18 cellular contexts compared by ENCODE assay signal in genomic region chr15:52066842-52067544, GRCh38. TPM values are rescaled to one million over a fixed set of nuclear protein-coding genes. Genes with fewer than 3 reads are reported as not detected.
DNase-seq lines count a peak whose midpoint lies in the region; ATAC-seq and TF ChIP-seq lines count a peak whose summit lies in the region.
"Had no signal": no experiment of that assay in that cellular context is flagged by ENCODE, and none has a peak within 500 bp of the region (broad histone marks: within the 10 kb centered on the region; RNA-seq: fewer than 3 reads in every experiment).

No MANE protein-coding gene starts in this region.

- no peaks in the 10 kb centered on the region for H3K9me3 Mint-ChIP-seq in activated T-cell treated with anti-CD3 and anti-CD28 coated beads, Interleukin-2, amount 50 U/mL, for 24 hours
- H3K9me3 Mint-ChIP-seq in activated naive CD8-positive, alpha-beta T cell treated with anti-CD3 and anti-CD28 coated beads, Interleukin-2, amount 50 U/mL, for 24 hours, result no peaks in the 10 kb centered on the region
- no peaks in the 10 kb centered on the region for H3K9me3 Mint-ChIP-seq in stimulated activated effector memory CD8-positive, alpha-beta T cell treated with anti-CD3 and anti-CD28 coated beads, Interleukin-12 subunit alpha, Interleukin-12 subunit beta, amount 100 ng/mL, for 72 hours
- no peaks in the 10 kb centered on the region for H3K9me3 Mint-ChIP-seq in natural killer cell
- H3K9me3 Mint-ChIP-seq: HFFc6 had no signal

- peaks cover 43% of the 10 kb centered on the region for H3K36me3 Mint-ChIP-seq in activated T-cell treated with anti-CD3 and anti-CD28 coated beads, Interleukin-2, amount 50 U/mL, for 24 hours (ENCODE audit: low read depth)
- H3K36me3 Mint-ChIP-seq in activated naive CD8-positive, alpha-beta T cell treated with anti-CD3 and anti-CD28 coated beads, Interleukin-2, amount 50 U/mL, for 24 hours (ENCODE audit: low read depth), result peaks cover 21% of the 10 kb centered on the region
- peaks cover 21% of the 10 kb centered on the region for H3K36me3 Mint-ChIP-seq in stimulated activated effector memory CD8-positive, alpha-beta T cell treated with anti-CD3 and anti-CD28 coated beads, Interleukin-12 subunit alpha, Interleukin-12 subunit beta, amount 100 ng/mL, for 72 hours
- peaks cover 20% of the 10 kb centered on the region for H3K36me3 Mint-ChIP-seq in natural killer cell

- H3K27ac Mint-ChIP-seq in activated T-cell treated with anti-CD3 and anti-CD28 coated beads, Interleukin-2, amount 50 U/mL, for 24 hours, result peak overlapping the region; percentile 62
- peak overlapping the region; percentile 20 for H3K27ac Mint-ChIP-seq in activated naive CD8-positive, alpha-beta T cell treated with anti-CD3 and anti-CD28 coated beads, Interleukin-2, amount 50 U/mL, for 24 hours
- peak overlapping the region; percentile 23 for H3K27ac Mint-ChIP-seq in stimulated activated effector memory CD8-positive, alpha-beta T cell treated with anti-CD3 and anti-CD28 coated beads, Interleukin-12 subunit alpha, Interleukin-12 subunit beta, amount 100 ng/mL, for 72 hours
- peak overlapping the region in 1 of 2 donors; percentile 25 for H3K27ac Mint-ChIP-seq in natural killer cell

- no peak for DNase-seq in activated T-cell treated with anti-CD3 and anti-CD28 coated beads, Interleukin-2, amount 50 U/mL, for 24 hours
- DNase-seq in activated T-cell treated with anti-CD3 and anti-CD28 coated beads, Interleukin-2, amount 50 U/mL, for 48 hours, result no peak
- DNase-seq in LNCaP clone FGC (ENCODE audit: low read depth), result peak; percentile 62
- no peak for DNase-seq in activated naive CD8-positive, alpha-beta T cell treated with anti-CD3 and anti-CD28 coated beads, Interleukin-2, amount 50 U/mL, for 24 hours
- DNase-seq in stimulated activated effector memory CD8-positive, alpha-beta T cell treated with anti-CD3 and anti-CD28 coated beads, Interleukin-12 subunit alpha, Interleukin-12 subunit beta, amount 100 ng/mL, for 72 hours (ENCODE audit: low spot score in 2 of 2), result no peak
- DNase-seq in stimulated activated naive CD4-positive, alpha-beta T cell treated with Interleukin-2 at 50 U/mL for 16 hours (lab: John Stamatoyannopoulos, UW), result no peak
- DNase-seq in DMS153 (lab: John Stamatoyannopoulos, UW), result no peak
- no peak for DNase-seq in natural killer cell
- DNase-seq: activated CD4-positive, alpha-beta T cell treated with anti-CD3 and anti-CD28 coated beads, Interleukin-2, amount 50 U/mL, for 48 hours; activated gamma-delta T cell; HFFc6; NCI-H2029; NCI-H526 treated with DMSO at 0.1 percent for 48 hours; PC-9; psoas muscle; SK-N-SH had no signal

- no peak overlapping the region for H3K4me3 Mint-ChIP-seq in activated T-cell treated with anti-CD3 and anti-CD28 coated beads, Interleukin-2, amount 50 U/mL, for 24 hours
- H3K4me3 Mint-ChIP-seq in activated naive CD8-positive, alpha-beta T cell treated with anti-CD3 and anti-CD28 coated beads, Interleukin-2, amount 50 U/mL, for 24 hours, result no peak overlapping the region
- no peak overlapping the region for H3K4me3 Mint-ChIP-seq in stimulated activated effector memory CD8-positive, alpha-beta T cell treated with anti-CD3 and anti-CD28 coated beads, Interleukin-12 subunit alpha, Interleukin-12 subunit beta, amount 100 ng/mL, for 72 hours
- H3K4me3 Mint-ChIP-seq in natural killer cell, result no peak overlapping the region
- H3K4me3 Mint-ChIP-seq: HFFc6 had no signal

- no peak for TF ChIP-seq CTCF in LNCaP clone FGC (IDR thresholded peaks at IDR 0.05; ENCODE audit: control insufficient read depth, extremely low read depth, insufficient read depth)
- no peak for TF ChIP-seq CTCF in natural killer cell (IDR thresholded peaks at IDR 0.05)

- peaks cover 17% of the 10 kb centered on the region for H3K4me1 Mint-ChIP-seq in activated T-cell treated with anti-CD3 and anti-CD28 coated beads, Interleukin-2, amount 50 U/mL, for 24 hours (ENCODE audit: low read depth)
- H3K4me1 Mint-ChIP-seq in activated naive CD8-positive, alpha-beta T cell treated with anti-CD3 and anti-CD28 coated beads, Interleukin-2, amount 50 U/mL, for 24 hours, result peaks cover 10% of the 10 kb centered on the region
- H3K4me1 Mint-ChIP-seq in stimulated activated effector memory CD8-positive, alpha-beta T cell treated with anti-CD3 and anti-CD28 coated beads, Interleukin-12 subunit alpha, Interleukin-12 subunit beta, amount 100 ng/mL, for 72 hours, result peaks cover 14% of the 10 kb centered on the region
- H3K4me1 Mint-ChIP-seq in natural killer cell, result peaks cover 0 to 5% of the 10 kb centered on the region in 2 donors

- intact Hi-C loops in natural killer cell (cut with micrococcal nuclease), result no loop called here

- H3K27me3 Mint-ChIP-seq in activated T-cell treated with anti-CD3 and anti-CD28 coated beads, Interleukin-2, amount 50 U/mL, for 24 hours, result no peaks in the 10 kb centered on the region
- H3K27me3 Mint-ChIP-seq in activated naive CD8-positive, alpha-beta T cell treated with anti-CD3 and anti-CD28 coated beads, Interleukin-2, amount 50 U/mL, for 24 hours, result no peaks in the 10 kb centered on the region
- H3K27me3 Mint-ChIP-seq in natural killer cell (ENCODE audit: low read depth in 2 of 2), result no peaks in the 10 kb centered on the region

- H3K4me3 ChIP-seq in LNCaP clone FGC (ENCODE audit: low read depth, low read length), result no peak overlapping the region
- H3K4me3 ChIP-seq: lung, PC-9, psoas muscle, vagina had no signal

- peak; percentile 65 for ATAC-seq in activated naive CD8-positive, alpha-beta T cell treated with anti-CD3 and anti-CD28 coated beads, Interleukin-2, amount 50 U/mL, for 24 hours
- peak; percentile 57 for ATAC-seq in stimulated activated effector memory CD8-positive, alpha-beta T cell treated with anti-CD3 and anti-CD28 coated beads, Interleukin-12 subunit alpha, Interleukin-12 subunit beta, amount 100 ng/mL, for 72 hours
- ATAC-seq in natural killer cell, result no peak

RNA-seq across cellular contexts. Expression of gene BCL2L10, which starts 45.6 kb away (rescaled TPM):
- total RNA-seq in natural killer cell, result under 1 TPM in 1 of 3 donors, not detected in 2; 0.45 TPM
- total RNA-seq: psoas muscle had no signal

RNA-seq across cellular contexts. Expression of gene MAPK6, which starts 48.0 kb away (rescaled TPM):
- 10 to 100 TPM; 33.0 to 36.2 (median 33.1) TPM for total RNA-seq in natural killer cell

Comparison
In these comparisons a context has a peak if more than half of its experiments do, and no peak if none do; other contexts are left out.
1. ATAC-seq: peak in activated naive CD8-positive, alpha-beta T cell treated with anti-CD3 and anti-CD28 coated beads, Interleukin-2, amount 50 U/mL, for 24 hours (single experiment) and stimulated activated effector memory CD8-positive, alpha-beta T cell treated with anti-CD3 and anti-CD28 coated beads, Interleukin-12 subunit alpha, Interleukin-12 subunit beta, amount 100 ng/mL, for 72 hours (single experiment); none in natural killer cell (0 of 3).